In the genomic region with DNA sequence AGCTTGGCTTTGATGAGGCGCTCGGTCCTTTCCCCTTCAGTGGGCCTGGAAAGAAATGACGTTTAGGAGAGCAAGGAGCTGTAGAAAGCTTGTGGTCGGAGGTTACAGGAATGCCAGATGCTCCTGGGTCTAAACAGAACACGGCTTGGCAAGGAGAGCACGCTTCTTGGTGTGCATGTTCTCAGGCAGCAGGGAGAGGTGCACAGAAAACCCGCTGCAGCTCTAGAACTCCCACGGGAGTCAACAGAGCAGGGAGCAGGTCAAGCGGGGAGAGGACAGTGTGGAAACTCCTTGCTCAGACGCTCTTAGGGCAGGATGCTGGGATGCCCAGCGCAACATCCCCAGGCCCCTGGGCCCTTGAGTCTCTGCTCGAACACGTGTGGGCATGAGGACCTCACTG, we compare ENCODE assay signal across 15 cellular contexts. TPM values are rescaled to one million over a fixed set of nuclear protein-coding genes. Genes with fewer than 3 reads are reported as not detected.
DNase-seq lines count a peak whose midpoint lies in the region; ATAC-seq and TF ChIP-seq lines count a peak whose summit lies in the region.
"Had no signal": no experiment of that assay in that cellular context is flagged by ENCODE, and none has a peak within 500 bp of the region (broad histone marks: within the 10 kb centered on the region; RNA-seq: fewer than 3 reads in every experiment).

No MANE protein-coding gene starts in this region.

- ATAC-seq in gastroesophageal sphincter = no peak
- ATAC-seq in CD8-positive, alpha-beta T cell = no peak

- CTCF ChIA-PET in CD8-positive, alpha-beta T cell (lab: Charles Lee) = interaction anchor here (1.2 to 16.6 kb wide), 3 partner anchors 142 to 189 kb away, joined by 4 to 418 read pairs (median 4); no protein-coding TSS in a partner anchor

- H3K4me1 Mint-ChIP-seq in CD8-positive, alpha-beta T cell (ENCODE audit: low read depth) = peaks cover 4% of the 10 kb centered on the region

- 74 to 80% methylated on average over 1 to 4 of the region's 13 CpGs for WGBS in gastroesophageal sphincter (ENCODE audit: low coverage in 1 of 2), 2 donors

- peaks cover 65% of the 10 kb centered on the region for H3K36me3 Mint-ChIP-seq in CD8-positive, alpha-beta T cell

- no peak overlapping the region for H3K27ac Mint-ChIP-seq in CD8-positive, alpha-beta T cell
- H3K27ac Mint-ChIP-seq: CD4-positive, alpha-beta T cell had no signal

- no peak overlapping the region for H3K4me3 Mint-ChIP-seq in CD8-positive, alpha-beta T cell
- H3K4me3 Mint-ChIP-seq: CD4-positive, alpha-beta T cell had no signal

- POLR2A ChIA-PET in CD8-positive, alpha-beta T cell (lab: Charles Lee) = no interaction called here

- TF ChIP-seq POLR2A in gastroesophageal sphincter (IDR thresholded peaks at IDR 0.05) = no peak

- DNase-seq in NCI-H2171 treated with DMSO at 0.1 percent for 48 hours (lab: John Stamatoyannopoulos, UW) (peak; percentile 32), NCI-H2171 (lab: John Stamatoyannopoulos, UW) (no peak), WERI-Rb-1 (no peak), COLO668 (lab: John Stamatoyannopoulos, UW; ENCODE audit: unreplicated experiment) (no peak), superior temporal gyrus (ENCODE audit: extremely low spot score) (no peak)
- no peak for DNase-seq in CD8-positive, alpha-beta T cell
- DNase-seq: 8988T; activated CD8-positive, alpha-beta memory T cell treated with anti-CD3 and anti-CD28 coated beads, Interleukin-2, amount 50 U/mL, for 4 hours; CD4-positive, alpha-beta T cell; kidney; NCI-H2081 treated with DMSO at 0.1 percent for 48 hours; stimulated activated CD4-positive, alpha-beta T cell treated with anti-CD3 and anti-CD28 coated beads, Interleukin-4, amount 100 ng/mL, for 1 hour had no signal

- no peak overlapping the region for H3K9ac ChIP-seq in skeletal muscle tissue (ENCODE audit: low read depth in 1 of 3, low read length in 3 of 3)

- H3K27me3 ChIP-seq in WERI-Rb-1 (ENCODE audit: insufficient read depth, low read depth, severe bottlenecking) (no peaks in the 10 kb centered on the region), gastroesophageal sphincter (no peaks in the 10 kb centered on the region), skeletal muscle tissue (ENCODE audit: control insufficient read depth in 3 of 3, insufficient read depth in 3 of 3, low read length in 3 of 3) (no peaks in the 10 kb centered on the region)
- H3K27me3 ChIP-seq in CD8-positive, alpha-beta T cell (ENCODE audit: insufficient read depth, low read length) = no peaks in the 10 kb centered on the region

- no peaks in the 10 kb centered on the region for H3K9me3 Mint-ChIP-seq in CD8-positive, alpha-beta T cell
- H3K9me3 Mint-ChIP-seq: CD4-positive, alpha-beta T cell had no signal

- TF ChIP-seq EP300 in gastroesophageal sphincter (IDR thresholded peaks at IDR 0.05) = no peak

- intact Hi-C loops in CD8-positive, alpha-beta T cell (cut with DNase I, micrococcal nuclease) = no loop called here

- no peak overlapping the region for H3K4me3 ChIP-seq in WERI-Rb-1 (ENCODE audit: low read depth, low read length)
- no peak overlapping the region for H3K4me3 ChIP-seq in gastroesophageal sphincter
- H3K4me3 ChIP-seq in skeletal muscle tissue (ENCODE audit: low read length in 3 of 3) = no peak overlapping the region
- H3K4me3 ChIP-seq in CD8-positive, alpha-beta T cell (ENCODE audit: low read depth, low read length) = no peak overlapping the region

- H3K27ac ChIP-seq in WERI-Rb-1 (peak overlapping the region; percentile 62; the same call in 1 of the 2 replicates), gastroesophageal sphincter (peak overlapping the region in 3 of 4 donors; percentile 28 to 96 (median 86)), skeletal muscle tissue (ENCODE audit: low read depth, low read length) (peak overlapping the region; percentile 60)
- H3K27ac ChIP-seq in CD8-positive, alpha-beta T cell (ENCODE audit: low read depth, low read length) = no peak overlapping the region
- H3K27ac ChIP-seq: VCaP had no signal

- H3K4me1 ChIP-seq in gastroesophageal sphincter (peaks cover 13 to 61% (median 33%) of the 10 kb centered on the region in 3 donors), skeletal muscle tissue (ENCODE audit: control insufficient read depth in 3 of 3, insufficient read depth in 3 of 3, low read length in 3 of 3) (peaks cover 31 to 40% (median 35%) of the 10 kb centered on the region in 3 donors)
- no peaks in the 10 kb centered on the region for H3K4me1 ChIP-seq in CD8-positive, alpha-beta T cell (ENCODE audit: insufficient read depth, low read length)

- H3K9me3 ChIP-seq in WERI-Rb-1 (ENCODE audit: severe bottlenecking) (no peaks in the 10 kb centered on the region), gastroesophageal sphincter (no peaks in the 10 kb centered on the region), skeletal muscle tissue (ENCODE audit: control insufficient read depth in 3 of 3, low read length in 3 of 3) (no peaks in the 10 kb centered on the region)
- no peaks in the 10 kb centered on the region for H3K9me3 ChIP-seq in CD8-positive, alpha-beta T cell (ENCODE audit: low read length)

- H3K27me3 Mint-ChIP-seq in CD8-positive, alpha-beta T cell (ENCODE audit: low read depth) = no peaks in the 10 kb centered on the region
- H3K27me3 Mint-ChIP-seq: CD4-positive, alpha-beta T cell had no signal

- no peak for TF ChIP-seq CTCF in WERI-Rb-1 (IDR thresholded peaks at IDR 0.05; ENCODE audit: low read depth, low read length)
- no peak for TF ChIP-seq CTCF in gastroesophageal sphincter (IDR thresholded peaks at IDR 0.05)
- no peak for TF ChIP-seq CTCF in CD8-positive, alpha-beta T cell (IDR thresholded peaks at IDR 0.05)

- peaks cover 75% of the 10 kb centered on the region for H3K36me3 ChIP-seq in WERI-Rb-1
- peaks cover 0 to 57% of the 10 kb centered on the region in 2 donors for H3K36me3 ChIP-seq in gastroesophageal sphincter
- peaks cover 40 to 52% (median 47%) of the 10 kb centered on the region in 3 donors for H3K36me3 ChIP-seq in skeletal muscle tissue (ENCODE audit: control insufficient read depth in 3 of 3, insufficient read depth in 3 of 3, low read length in 3 of 3)
- peaks cover 10% of the 10 kb centered on the region for H3K36me3 ChIP-seq in CD8-positive, alpha-beta T cell (ENCODE audit: insufficient read depth, low read length)

RNA-seq across cellular contexts. Expression of gene SSH1, which starts 51.0 kb away (rescaled TPM):
- total RNA-seq in gastroesophageal sphincter = 10 to 100 TPM; 16.2 to 35.0 (median 17.2) TPM
- 11.0 TPM for total RNA-seq in skeletal muscle tissue
- 10 to 100 TPM; 26.2 to 32.4 TPM for total RNA-seq in CD8-positive, alpha-beta T cell
